8 cellular contexts compared by ENCODE assay signal in the genomic region with DNA sequence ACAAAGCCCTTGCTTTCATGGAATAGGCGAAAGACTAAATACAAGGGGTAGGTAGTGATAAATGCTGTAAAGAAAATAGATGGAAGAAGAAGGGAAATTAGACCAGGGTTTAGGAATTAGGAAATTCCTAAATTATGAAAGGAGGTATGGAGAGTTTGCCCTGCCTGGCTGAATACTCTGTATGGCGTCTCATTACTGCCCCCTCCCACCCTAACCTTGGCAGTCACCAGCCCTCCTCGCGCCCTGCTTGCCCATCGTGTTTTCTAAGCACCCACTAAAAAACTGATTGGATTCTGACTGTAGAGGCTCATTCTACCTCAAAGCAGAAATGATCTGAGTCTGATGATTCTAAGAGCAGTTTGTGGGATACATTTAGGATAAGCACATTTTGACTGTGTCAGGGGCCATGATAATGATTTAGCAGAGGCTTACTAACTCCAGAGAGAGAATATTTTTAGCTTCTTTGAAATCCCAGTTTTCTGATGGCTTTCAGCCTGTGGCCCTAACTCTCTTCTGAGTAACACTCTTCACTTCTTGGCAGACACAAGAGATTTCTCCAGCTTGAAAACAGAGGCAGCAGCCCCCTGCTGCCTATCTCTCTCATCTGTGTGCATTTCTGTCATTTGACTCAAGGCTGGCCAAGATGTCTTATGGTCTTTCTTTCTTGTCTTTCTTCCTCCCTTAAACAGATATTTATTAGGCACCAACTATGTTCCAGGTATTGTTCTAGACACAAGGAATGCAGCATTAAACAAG. TPM values are rescaled to one million over a fixed set of nuclear protein-coding genes. Genes with fewer than 3 reads are reported as not detected.
A peak's percentile ranks its signal among the peaks of the same experiment; 100 is the strongest.
DNase-seq lines count a peak whose midpoint lies in the region; ATAC-seq, FAIRE-seq and TF ChIP-seq lines count a peak whose summit lies in the region.

No MANE protein-coding gene starts in this region.

- in situ Hi-C loops in mammary epithelial cell (cut with MboI; ENCODE audit: low sequenced_read_pairs in 2 of 2), result loop anchor here in 1 of 2 donors (10.0 kb wide), 1 partner anchor 75 kb away; no protein-coding TSS in a partner anchor

- no peaks in the 10 kb centered on the region for H3K9me3 Mint-ChIP-seq in neural progenitor cell

- H3K4me1 ChIP-seq in DOHH2 (ENCODE audit: control insufficient read depth, low read length) (peaks cover 29% of the 10 kb centered on the region), mammary epithelial cell (ENCODE audit: insufficient read depth, low read length) (peaks cover 12% of the 10 kb centered on the region), neural progenitor cell (peaks cover 28% of the 10 kb centered on the region), pancreas (peaks cover 16 to 19% (median 19%) of the 10 kb centered on the region in 3 donors)

- CTCF ChIA-PET in mammary epithelial cell (lab: Charles Lee; ENCODE audit: low non-redundant PET), result no interaction called here

- TF ChIP-seq CTCF in DOHH2 (IDR thresholded peaks at IDR 0.05; ENCODE audit: low read depth, low read length, poor library complexity, severe bottlenecking) (no peak), mammary epithelial cell (conservative IDR thresholded peaks at IDR 0.05 in 1 of 2, IDR thresholded peaks at IDR 0.05 in 1 of 2; ENCODE audit: extremely low read depth in 1 of 2, insufficient read depth in 1 of 2, low read depth in 1 of 2, low read length in 2 of 2) (no peak), neural progenitor cell (IDR thresholded peaks at IDR 0.05) (no peak), pancreas (IDR thresholded peaks at IDR 0.05) (no peak)

- H3K4me2 ChIP-seq in DOHH2 (ENCODE audit: low read length), result peak overlapping the region; percentile 83
- H3K4me2 ChIP-seq in mammary epithelial cell (ENCODE audit: insufficient read depth, low read depth, low read length), result peak overlapping the region; percentile 93
- peak overlapping the region; percentile 84 for H3K4me2 ChIP-seq in neural progenitor cell

- H3K79me2 ChIP-seq in DOHH2 (ENCODE audit: control insufficient read depth, low read length) (peaks cover 31% of the 10 kb centered on the region), mammary epithelial cell (ENCODE audit: insufficient read depth, low read length) (peaks cover 31% of the 10 kb centered on the region), neural progenitor cell (ENCODE audit: low read depth) (peaks cover 31% of the 10 kb centered on the region)

- BruUV-seq in mammary epithelial cell (replicated peaks; lab: Mats Ljungman, UMichigan), result no TSS peak

- H3K27me3 ChIP-seq in DOHH2 (ENCODE audit: control insufficient read depth, low read length) (peaks cover 18% of the 10 kb centered on the region; the same call in 1 of the 2 replicates), mammary epithelial cell (ENCODE audit: insufficient read depth, low read length) (no peaks in the 10 kb centered on the region), neural progenitor cell (peaks cover 13% of the 10 kb centered on the region), pancreas (no peaks in the 10 kb centered on the region)

- H3K9me3 ChIP-seq in DOHH2 (ENCODE audit: control insufficient read depth, insufficient read depth, low read length) (no peaks in the 10 kb centered on the region), mammary epithelial cell (replicated peaks; ENCODE audit: insufficient read depth, low read length) (no peaks in the 10 kb centered on the region), neural progenitor cell (ENCODE audit: low read depth) (no peaks in the 10 kb centered on the region), pancreas (no peaks in the 10 kb centered on the region)

- no peaks in the 10 kb centered on the region for H3K9me2 ChIP-seq in DOHH2 (replicated peaks; ENCODE audit: control insufficient read depth, low read length)

- no peak for FAIRE-seq in pancreas (lab: Jason Lieb, UNC)

- H3K4me1 Mint-ChIP-seq in neural progenitor cell, result peaks cover 33% of the 10 kb centered on the region

- H4K20me1 ChIP-seq in DOHH2 (ENCODE audit: control insufficient read depth, insufficient read depth, low read depth, low read length) (peaks cover 4% of the 10 kb centered on the region), mammary epithelial cell (ENCODE audit: insufficient read depth, low read length) (no peaks in the 10 kb centered on the region), neural progenitor cell (ENCODE audit: low read depth) (peaks cover 30% of the 10 kb centered on the region)

- dilution Hi-C loops in mammary epithelial cell (cut with HindIII; ENCODE audit: low sequenced_read_pairs), result no loop called here

- no peaks in the 10 kb centered on the region for H3F3A ChIP-seq in DOHH2 (ENCODE audit: control insufficient read depth, insufficient read depth)
- peaks cover 3% of the 10 kb centered on the region for H3F3A ChIP-seq in neural progenitor cell (ENCODE audit: low read depth)

- DNase-seq in NCI-H1092 treated with DMSO at 0.1 percent for 48 hours (lab: John Stamatoyannopoulos, UW) (peak; percentile 62), mammary epithelial cell (no peak), neural progenitor cell (ENCODE audit: low spot score) (no peak), kidney glomerular epithelial cell (lab: John Stamatoyannopoulos, UW) (no peak), H4 (ENCODE audit: low spot score) (no peak), pancreas (no peak)

- peak overlapping the region; percentile 31 for H3K27ac Mint-ChIP-seq in neural progenitor cell

- no peak overlapping the region for H3K9ac ChIP-seq in mammary epithelial cell (ENCODE audit: insufficient read depth, low read length)
- H3K9ac ChIP-seq in neural progenitor cell, result no peak overlapping the region

- H3K4me3 Mint-ChIP-seq in neural progenitor cell, result peak overlapping the region; percentile 89

- WGBS in mammary epithelial cell (ENCODE audit: low coverage, missing lambda C conversion rate), result 33% methylated on average over 5 of the region's 5 CpGs
- 69 to 70% methylated on average over 5 of the region's 5 CpGs for WGBS in pancreas, 2 donors

- intact Hi-C loops in mammary epithelial cell (cut with micrococcal nuclease) (loop anchor here (5.0 kb wide), 2 partner anchors 47 to 277 kb away; a partner anchor contains a TSS), pancreas (cut with DNase I) (no loop called here)

- H3K36me3 ChIP-seq in DOHH2 (ENCODE audit: control insufficient read depth, low read length) (no peaks in the 10 kb centered on the region), mammary epithelial cell (ENCODE audit: insufficient read depth, low read length) (no peaks in the 10 kb centered on the region), neural progenitor cell (no peaks in the 10 kb centered on the region), pancreas (no peaks in the 10 kb centered on the region)

- H2AFZ ChIP-seq in mammary epithelial cell (ENCODE audit: low read depth, low read length) (peak overlapping the region; percentile 96), neural progenitor cell (replicated peaks) (no peak overlapping the region)

- H3K36me3 Mint-ChIP-seq in neural progenitor cell, result no peaks in the 10 kb centered on the region

- H3K27ac ChIP-seq in DOHH2 (ENCODE audit: low read depth, low read length), result no peak overlapping the region
- H3K27ac ChIP-seq in mammary epithelial cell (ENCODE audit: insufficient read depth, low read depth, low read length), result no peak overlapping the region
- H3K27ac ChIP-seq in neural progenitor cell, result no peak overlapping the region
- no peak overlapping the region for H3K27ac ChIP-seq in pancreas

- H3K27me3 Mint-ChIP-seq in neural progenitor cell (ENCODE audit: insufficient read depth, low read depth), result peaks cover 3% of the 10 kb centered on the region

- no peak for ATAC-seq in HG02884 (IDR thresholded peaks at IDR 0.05; ENCODE audit: unreplicated experiment)
- ATAC-seq in pancreas, result no peak

- H3K4me3 ChIP-seq in DOHH2 (ENCODE audit: low read length), result peak overlapping the region; percentile 74; the same call in 1 of the 2 replicates
- H3K4me3 ChIP-seq in mammary epithelial cell (replicated peaks in 1 of 3; ENCODE audit: insufficient read depth in 1 of 3, low read depth in 2 of 3, low read length in 3 of 3), result peak overlapping the region in 2 of 3 experiments; percentile 71 to 74
- H3K4me3 ChIP-seq in neural progenitor cell, result peak overlapping the region; percentile 99
- H3K4me3 ChIP-seq in pancreas, result peak overlapping the region in 1 of 4 donors; percentile 65

RNA-seq across cellular contexts. Expression of a gene that starts 1.4 kb away (rescaled TPM):
- 10 to 100 TPM; 27.0 to 28.2 TPM for total RNA-seq in mammary epithelial cell
- polyA plus RNA-seq in mammary epithelial cell, result 6.0 TPM
- 32.2 TPM for polyA minus RNA-seq in mammary epithelial cell
- total RNA-seq in neural progenitor cell (ENCODE audit: low replicate concordance), result 76.1 TPM in 2 replicates
- total RNA-seq in H4 (2014; rRNA removed; shearing (Covaris generic)), result 6.8 and 8.5 TPM in 2 replicates
- total RNA-seq in pancreas, result 10 to 100 TPM; 14.7 to 32.6 (median 20.4) TPM
- 10 to 100 TPM in 1 of 2 donors, 1 to 10 TPM in 1; 9.8 to 12.2 TPM for polyA plus RNA-seq in pancreas
